Comparison of ENCODE assay signal across 11 cellular contexts in the genomic region with DNA sequence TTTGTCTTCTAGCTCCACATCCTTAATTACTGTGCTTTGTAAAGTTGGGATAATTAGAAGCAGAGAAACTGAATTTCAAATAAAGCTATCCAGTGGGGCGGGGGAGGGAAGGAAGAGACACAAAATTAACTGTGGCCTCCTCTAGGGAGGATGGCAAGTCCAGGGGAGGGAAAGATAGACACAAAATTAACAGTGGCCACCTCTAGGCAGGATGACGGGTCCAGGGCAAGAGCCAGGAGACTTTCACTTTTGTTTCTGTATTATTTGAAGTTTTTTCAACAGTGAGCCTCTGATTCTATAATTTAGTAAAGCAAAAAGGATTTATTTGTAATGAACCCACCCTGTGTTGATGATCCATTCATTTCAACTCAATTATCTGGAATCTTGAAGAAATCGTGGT.
DNase-seq lines count a peak whose midpoint lies in the region; ATAC-seq, FAIRE-seq and TF ChIP-seq lines count a peak whose summit lies in the region.
"Had no signal": no experiment of that assay in that cellular context is flagged by ENCODE, and none has a peak within 500 bp of the region (broad histone marks: within the 10 kb centered on the region; RNA-seq: fewer than 3 reads in every experiment).

No MANE protein-coding gene starts in this region.

- no peak overlapping the region for H3K23ac ChIP-seq in mesenchymal stem cell (ENCODE audit: low read length in 2 of 2)

- peak overlapping the region; percentile 84 for H3K9ac ChIP-seq in mesenchymal stem cell (ENCODE audit: low read length)

- H3K4me3 ChIP-seq in left ventricle myocardium inferior, result peak overlapping the region; percentile 39
- H3K4me3 ChIP-seq in mesenchymal stem cell (ENCODE audit: insufficient read depth in 1 of 2, low read depth in 1 of 2, low read length in 2 of 2), result peak overlapping the region in 1 of 2 experiments; percentile 71
- H3K4me3 ChIP-seq: pancreas had no signal

- H3K27me3 Mint-ChIP-seq in activated naive CD8-positive, alpha-beta T cell treated with anti-CD3 and anti-CD28 coated beads for 36 hours, result peaks cover 17% of the 10 kb centered on the region

- no peaks in the 10 kb centered on the region for H3K36me3 Mint-ChIP-seq in activated naive CD8-positive, alpha-beta T cell treated with anti-CD3 and anti-CD28 coated beads for 36 hours

- 60% methylated on average over 3 of the region's 3 CpGs for WGBS in mesenchymal stem cell

- ATAC-seq in left cardiac atrium (no peak), GM18907 (IDR thresholded peaks at IDR 0.05; ENCODE audit: unreplicated experiment) (no peak), HG03354 (IDR thresholded peaks at IDR 0.05; ENCODE audit: poor library complexity, severe bottlenecking, unreplicated experiment) (no peak)

- intact Hi-C loops in left ventricle myocardium inferior (cut with micrococcal nuclease), result no loop called here
- intact Hi-C loops in left cardiac atrium (cut with DNase I), result no loop called here

- FAIRE-seq in urothelium cell line (lab: Jason Lieb, UNC), result no peak
- FAIRE-seq: pancreas had no signal

- no peak overlapping the region for H3K4me2 ChIP-seq in mesenchymal stem cell (ENCODE audit: low read length, poor library complexity, severe bottlenecking)

- H3K9me3 ChIP-seq in left ventricle myocardium inferior (replicated peaks) (no peaks in the 10 kb centered on the region), mesenchymal stem cell (ENCODE audit: control insufficient read depth, low read length) (no peaks in the 10 kb centered on the region)
- H3K9me3 ChIP-seq: pancreas had no signal

- peaks cover 10% of the 10 kb centered on the region for H3K4me1 Mint-ChIP-seq in activated naive CD8-positive, alpha-beta T cell treated with anti-CD3 and anti-CD28 coated beads for 36 hours

- H3K27ac ChIP-seq in left ventricle myocardium inferior (replicated peaks), result no peak overlapping the region
- H3K27ac ChIP-seq in mesenchymal stem cell (ENCODE audit: low read length, poor library complexity, severe bottlenecking), result no peak overlapping the region
- H3K27ac ChIP-seq: pancreas had no signal

- H3K4me1 ChIP-seq in left ventricle myocardium inferior, result peaks cover 4% of the 10 kb centered on the region
- H3K4me1 ChIP-seq in mesenchymal stem cell (ENCODE audit: control insufficient read depth, insufficient read depth, low read depth, low read length), result no peaks in the 10 kb centered on the region
- H3K4me1 ChIP-seq: pancreas had no signal

- DNase-seq in left ventricle myocardium inferior (no peak), left cardiac atrium (no peak), mesenchymal stem cell (no peak), urothelium cell line (ENCODE audit: low spot score) (peak; percentile 22), NCI-H187 treated with DMSO at 0.1 percent for 48 hours (lab: John Stamatoyannopoulos, UW) (no peak)
- DNase-seq in activated naive CD8-positive, alpha-beta T cell treated with anti-CD3 and anti-CD28 coated beads for 36 hours, result no peak
- DNase-seq: activated CD8-positive, alpha-beta memory T cell treated with anti-CD3 and anti-CD28 coated beads for 24 hours; cortex of kidney had no signal

- H3K27ac Mint-ChIP-seq in activated naive CD8-positive, alpha-beta T cell treated with anti-CD3 and anti-CD28 coated beads for 36 hours, result no peak overlapping the region

- H3K18ac ChIP-seq in mesenchymal stem cell (ENCODE audit: low read depth in 1 of 2, low read length in 2 of 2), result no peak overlapping the region

- no peaks in the 10 kb centered on the region for H3K79me1 ChIP-seq in mesenchymal stem cell (replicated peaks; ENCODE audit: low read length, poor library complexity, severe bottlenecking)

- H3K36me3 ChIP-seq in left ventricle myocardium inferior (no peaks in the 10 kb centered on the region), mesenchymal stem cell (ENCODE audit: control insufficient read depth in 1 of 2, insufficient read depth in 2 of 2, low read depth in 1 of 2, low read length in 2 of 2) (no peaks in the 10 kb centered on the region)
- H3K36me3 ChIP-seq: pancreas had no signal

- no peak overlapping the region for H4K91ac ChIP-seq in mesenchymal stem cell (ENCODE audit: low read length)

- H2AK5ac ChIP-seq in mesenchymal stem cell (ENCODE audit: low read length, severe bottlenecking), result no peak overlapping the region

- no peak overlapping the region for H3K4ac ChIP-seq in mesenchymal stem cell (ENCODE audit: low read depth in 1 of 2, low read length in 2 of 2)

- H2AFZ ChIP-seq in mesenchymal stem cell (ENCODE audit: low read depth, low read length), result no peak overlapping the region

- no peak overlapping the region for H2BK15ac ChIP-seq in mesenchymal stem cell (ENCODE audit: low read depth, poor library complexity, severe bottlenecking)

- H3K27me3 ChIP-seq in left ventricle myocardium inferior (ENCODE audit: low read depth) (peaks cover 27% of the 10 kb centered on the region), mesenchymal stem cell (ENCODE audit: control insufficient read depth in 1 of 2, insufficient read depth in 1 of 2, low read length in 2 of 2) (no peaks in the 10 kb centered on the region)
- H3K27me3 ChIP-seq: pancreas had no signal

- no peak overlapping the region for H4K8ac ChIP-seq in mesenchymal stem cell (ENCODE audit: low read length)

- H2BK5ac ChIP-seq in mesenchymal stem cell (ENCODE audit: low read depth, low read length, poor library complexity, severe bottlenecking), result no peak overlapping the region

- no peak overlapping the region for H2BK12ac ChIP-seq in mesenchymal stem cell (ENCODE audit: low read length in 2 of 2)

- peak overlapping the region; percentile 62 for H3K4me3 Mint-ChIP-seq in activated naive CD8-positive, alpha-beta T cell treated with anti-CD3 and anti-CD28 coated beads for 36 hours

- no peaks in the 10 kb centered on the region for H3K9me3 Mint-ChIP-seq in activated naive CD8-positive, alpha-beta T cell treated with anti-CD3 and anti-CD28 coated beads for 36 hours

- H3K14ac ChIP-seq in mesenchymal stem cell (ENCODE audit: low read length in 2 of 2), result no peak overlapping the region

- H2BK120ac ChIP-seq in mesenchymal stem cell (ENCODE audit: low read depth, low read length), result no peak overlapping the region

- TF ChIP-seq CTCF in left ventricle myocardium inferior (IDR thresholded peaks at IDR 0.05; ENCODE audit: borderline replicate concordance), result no peak
